Comparison of ENCODE assay signal across 9 cellular contexts in the genomic region with DNA sequence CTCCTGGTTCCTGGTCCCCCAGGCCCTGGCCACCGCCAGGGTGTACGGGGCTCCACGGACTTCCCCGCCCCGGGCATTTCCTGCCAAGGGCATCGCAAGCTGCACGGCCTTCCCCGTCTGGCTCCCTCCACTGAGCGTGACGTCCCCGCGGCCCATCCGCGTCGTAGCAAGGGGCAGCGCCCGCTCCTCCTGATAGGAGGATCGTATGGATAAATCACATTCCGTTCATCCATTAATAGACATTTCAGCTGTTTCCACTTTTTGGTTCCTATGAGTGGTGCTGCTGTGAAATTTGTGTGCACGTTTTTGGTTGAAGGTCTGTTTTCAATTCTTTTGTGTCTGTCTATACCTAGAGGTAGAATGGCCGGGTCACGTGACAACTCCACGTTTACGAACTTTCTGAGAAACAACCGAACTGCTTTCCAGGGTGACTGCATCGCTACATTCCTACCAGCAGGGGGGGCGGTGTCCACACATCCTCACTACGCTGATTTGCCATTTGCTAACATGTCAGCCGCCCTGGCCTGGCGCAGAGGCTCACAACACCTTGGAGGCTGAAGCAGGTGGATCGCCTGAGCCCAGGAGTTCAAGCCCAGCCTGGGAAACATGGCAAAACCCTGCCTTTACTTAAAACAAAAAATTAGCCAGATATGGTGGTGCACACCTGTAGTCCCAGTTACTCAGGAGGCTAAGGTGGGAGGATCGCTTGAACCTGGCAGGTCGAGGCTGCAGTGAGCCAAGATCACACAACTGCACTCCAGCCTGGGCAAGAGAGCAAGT. TPM values are rescaled to one million over a fixed set of nuclear protein-coding genes. Genes with fewer than 3 reads are reported as not detected.
DNase-seq lines count a peak whose midpoint lies in the region; ATAC-seq and TF ChIP-seq lines count a peak whose summit lies in the region.
"Had no signal": no experiment of that assay in that cellular context is flagged by ENCODE, and none has a peak within 500 bp of the region (broad histone marks: within the 10 kb centered on the region; RNA-seq: fewer than 3 reads in every experiment).

No MANE protein-coding gene starts in this region.

- BruUV-seq in OCI-LY7 (replicated peaks; lab: Mats Ljungman, UMichigan), result no TSS peak

- TF ChIP-seq CTCF in HFFc6 (IDR thresholded peaks at IDR 0.05), result peak; percentile 99
- peak; percentile 90 for TF ChIP-seq CTCF in OCI-LY7 (conservative IDR thresholded peaks at IDR 0.05; ENCODE audit: low read length)

- DNase-seq in CD1c-positive myeloid dendritic cell (ENCODE audit: extremely low spot score), result peak; percentile 84
- DNase-seq in HFFc6, result peak; percentile 30
- DNase-seq in OCI-LY7 (ENCODE audit: low spot score), result peak; percentile 64
- DNase-seq in activated T-cell treated with anti-CD3 and anti-CD28 coated beads for 1 hour (ENCODE audit: low read depth), result peak; percentile 64
- DNase-seq in natural killer cell treated with Interleukin-12 subunit alpha and Interleukin-12 subunit beta and Interleukin-15 and Interleukin-18, amount 100 ng/mL, for 72 hours (ENCODE audit: low spot score), result peak; percentile 75
- DNase-seq in stimulated activated naive CD8-positive, alpha-beta T cell treated with anti-CD3 and anti-CD28 coated beads, Interleukin-15, Interleukin-2, amounts not matched to agents 100 U/mL and 50 U/mL, for 24 hours, result peak; percentile 81

- H3K4me1 Mint-ChIP-seq in HFFc6 (ENCODE audit: low read depth), result peaks cover 8% of the 10 kb centered on the region
- peaks cover 4 to 13% of the 10 kb centered on the region in 2 donors for H3K4me1 Mint-ChIP-seq in natural killer cell treated with Interleukin-12 subunit alpha and Interleukin-12 subunit beta and Interleukin-15 and Interleukin-18, amount 100 ng/mL, for 72 hours (ENCODE audit: low read depth in 2 of 2)

- H4K20me1 ChIP-seq in OCI-LY7 (ENCODE audit: insufficient read depth, low read length), result no peaks in the 10 kb centered on the region

- CTCF ChIA-PET in OCI-LY7 (lab: Charles Lee; ENCODE audit: unreplicated experiment), result no interaction called here

- H3K79me2 ChIP-seq in OCI-LY7 (ENCODE audit: insufficient read depth, low read depth, low read length), result no peaks in the 10 kb centered on the region

- no peaks in the 10 kb centered on the region for H3K9me3 ChIP-seq in OCI-LY7 (ENCODE audit: low read length)

- H3K4me2 ChIP-seq in OCI-LY7 (ENCODE audit: low read length), result no peak overlapping the region

- no peaks in the 10 kb centered on the region for H3K4me1 ChIP-seq in OCI-LY7 (ENCODE audit: insufficient read depth, low read length, poor library complexity, severe bottlenecking)

- no peaks in the 10 kb centered on the region for H3K9me2 ChIP-seq in OCI-LY7 (ENCODE audit: insufficient read depth, low read length)

- H3K27ac ChIP-seq in OCI-LY7 (ENCODE audit: low read depth, low read length, poor library complexity, severe bottlenecking), result no peak overlapping the region

- H3K36me3 Mint-ChIP-seq in HFFc6 (ENCODE audit: low read depth), result peaks cover 5% of the 10 kb centered on the region; the same call in 1 of the 2 replicates
- H3K36me3 Mint-ChIP-seq in natural killer cell treated with Interleukin-12 subunit alpha and Interleukin-12 subunit beta and Interleukin-15 and Interleukin-18, amount 100 ng/mL, for 72 hours, result no peaks in the 10 kb centered on the region

- H3K4me3 ChIP-seq in OCI-LY7 (ENCODE audit: low read depth, low read length, poor library complexity, severe bottlenecking), result no peak overlapping the region

- H3K36me3 ChIP-seq in OCI-LY7 (ENCODE audit: insufficient read depth, low read length), result no peaks in the 10 kb centered on the region

- ATAC-seq in esophagus mucosa, result peak; percentile 30
- ATAC-seq in natural killer cell treated with Interleukin-12 subunit alpha and Interleukin-12 subunit beta and Interleukin-15 and Interleukin-18, amount 100 ng/mL, for 72 hours, result peak; percentile 51 to 64
- ATAC-seq in stimulated activated naive CD8-positive, alpha-beta T cell treated with anti-CD3 and anti-CD28 coated beads, Interleukin-15, Interleukin-2, amounts not matched to agents 100 U/mL and 50 U/mL, for 24 hours, result peak; percentile 71
- no peak for ATAC-seq in HG02981 (IDR thresholded peaks at IDR 0.05; ENCODE audit: unreplicated experiment)

- no peak overlapping the region for H3K27ac Mint-ChIP-seq in HFFc6
- H3K27ac Mint-ChIP-seq in natural killer cell treated with Interleukin-12 subunit alpha and Interleukin-12 subunit beta and Interleukin-15 and Interleukin-18, amount 100 ng/mL, for 72 hours, result no peak overlapping the region

- peaks cover 5% of the 10 kb centered on the region for H3K9me3 Mint-ChIP-seq in HFFc6
- no peaks in the 10 kb centered on the region for H3K9me3 Mint-ChIP-seq in natural killer cell treated with Interleukin-12 subunit alpha and Interleukin-12 subunit beta and Interleukin-15 and Interleukin-18, amount 100 ng/mL, for 72 hours

- peak overlapping the region; percentile 70 for H3K4me3 Mint-ChIP-seq in HFFc6
- H3K4me3 Mint-ChIP-seq in natural killer cell treated with Interleukin-12 subunit alpha and Interleukin-12 subunit beta and Interleukin-15 and Interleukin-18, amount 100 ng/mL, for 72 hours, result peak overlapping the region; percentile 49

- no peaks in the 10 kb centered on the region; the same call in none of the 2 replicates for H3K27me3 Mint-ChIP-seq in HFFc6 (ENCODE audit: insufficient read depth)
- peaks cover 0 to 7% of the 10 kb centered on the region in 2 donors for H3K27me3 Mint-ChIP-seq in natural killer cell treated with Interleukin-12 subunit alpha and Interleukin-12 subunit beta and Interleukin-15 and Interleukin-18, amount 100 ng/mL, for 72 hours

- intact Hi-C loops in OCI-LY7 (cut with micrococcal nuclease; ENCODE audit: unreplicated experiment), result no loop called here

- POLR2A ChIA-PET in OCI-LY7 (lab: Charles Lee), result no interaction called here

- H2AFZ ChIP-seq in OCI-LY7 (ENCODE audit: low read length), result no peak overlapping the region

RNA-seq across cellular contexts. Expression of gene KCNQ2, which starts 37.7 kb away (rescaled TPM):
- total RNA-seq in HFFc6 (2021; fragmentation: NEBNext Ultra II Directional; extraction: Animal tissue kit (Norgen Biotek cat#: 25700)), result not detected
- total RNA-seq in OCI-LY7 (2014; rRNA removed; shearing (Covaris generic)), result not detected in 2 replicates
- total RNA-seq in OCI-LY7 (2022), result not detected in 2 replicates
- total RNA-seq in esophagus mucosa, result not detected
- not detected for total RNA-seq in natural killer cell treated with Interleukin-12 subunit alpha and Interleukin-12 subunit beta and Interleukin-15 and Interleukin-18, amount 100 ng/mL, for 72 hours
- total RNA-seq: activated CD8-positive, alpha-beta memory T cell treated with anti-CD3 and anti-CD28 coated beads for 36 hours had no signal

Comparison
In these comparisons a context has a peak if more than half of its experiments do, and no peak if none do; other contexts are left out.
1. DNase-seq: peak in every context shown above with its lines; median percentile 84 in CD1c-positive myeloid dendritic cell; 81 in stimulated activated naive CD8-positive, alpha-beta T cell treated with anti-CD3 and anti-CD28 coated beads, Interleukin-15, Interleukin-2, amounts not matched to agents 100 U/mL and 50 U/mL, for 24 hours; 75 in natural killer cell treated with Interleukin-12 subunit alpha and Interleukin-12 subunit beta and Interleukin-15 and Interleukin-18, amount 100 ng/mL, for 72 hours; 64 in OCI-LY7; 64 in activated T-cell treated with anti-CD3 and anti-CD28 coated beads for 1 hour; 30 in HFFc6.